8 cellular contexts compared by ENCODE assay signal in the genomic region with DNA sequence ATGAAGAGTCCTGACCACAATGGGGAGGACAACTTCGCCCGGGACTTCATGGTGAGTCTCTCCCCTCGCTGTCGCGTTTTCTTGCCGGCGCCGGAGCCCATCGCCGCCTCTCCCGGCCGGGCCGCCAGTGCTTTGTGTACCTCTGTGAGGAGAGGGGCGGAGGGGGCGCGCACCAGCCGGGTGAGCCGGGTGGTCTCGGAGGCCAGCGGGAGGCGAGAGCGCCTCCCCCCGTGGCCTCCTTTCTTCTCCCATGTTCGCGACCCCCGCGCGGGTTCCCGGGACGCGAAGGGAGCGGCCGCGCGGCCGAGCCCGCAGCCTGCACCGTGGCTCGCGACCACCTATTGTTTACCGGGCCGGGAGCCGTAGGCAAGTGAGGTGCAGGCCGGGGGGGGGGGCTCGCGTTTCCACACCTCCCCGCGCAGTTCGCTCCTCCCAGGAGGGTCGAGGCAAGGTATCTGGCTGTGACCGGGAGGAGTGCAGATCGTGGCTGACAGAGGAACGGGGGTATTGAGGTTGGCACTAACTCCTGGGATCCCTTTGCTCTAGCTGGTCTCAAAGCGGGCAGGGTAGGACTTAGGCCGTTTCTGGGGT. TPM values are rescaled to one million over a fixed set of nuclear protein-coding genes. Genes with fewer than 3 reads are reported as not detected.
A peak's percentile ranks its signal among the peaks of the same experiment; 100 is the strongest.
DNase-seq lines count a peak whose midpoint lies in the region; ATAC-seq and TF ChIP-seq lines count a peak whose summit lies in the region.

No MANE protein-coding gene starts in this region.

- peak overlapping the region; percentile 82 for H3K4me3 ChIP-seq in A673 (ENCODE audit: low read depth, low read length, poor library complexity, severe bottlenecking)
- H3K4me3 ChIP-seq in HUES6 (ENCODE audit: low read depth, low read length) = peak overlapping the region; percentile 96
- H3K4me3 ChIP-seq in SK-N-SH (ENCODE audit: low read depth in 2 of 2, low read length in 1 of 2) = peak overlapping the region; percentile 94 to 100
- peak overlapping the region; percentile 98 for H3K4me3 ChIP-seq in hepatocyte
- peak overlapping the region; percentile 79 to 99 (median 92) for H3K4me3 ChIP-seq in gastrocnemius medialis

- H3K27me3 ChIP-seq in A673 (replicated peaks; ENCODE audit: insufficient read depth, low read depth, low read length, poor library complexity) = no peaks in the 10 kb centered on the region
- no peaks in the 10 kb centered on the region for H3K27me3 ChIP-seq in HUES6 (ENCODE audit: control insufficient read depth, insufficient read depth, low read length)
- H3K27me3 ChIP-seq in SK-N-SH (ENCODE audit: insufficient read depth) = no peaks in the 10 kb centered on the region
- no peaks in the 10 kb centered on the region for H3K27me3 ChIP-seq in hepatocyte
- H3K27me3 ChIP-seq in gastrocnemius medialis = no peaks in the 10 kb centered on the region

- H3K27ac ChIP-seq in A673 (ENCODE audit: low read depth, low read length, poor library complexity, severe bottlenecking) = peak overlapping the region; percentile 84
- peak overlapping the region; percentile 92 for H3K27ac ChIP-seq in HUES6 (ENCODE audit: low read depth, low read length)
- H3K27ac ChIP-seq in SK-N-SH (ENCODE audit: low read depth in 2 of 2, low read length in 1 of 2) = peak overlapping the region; percentile 95
- H3K27ac ChIP-seq in hepatocyte = peak overlapping the region; percentile 99
- H3K27ac ChIP-seq in gastrocnemius medialis = peak overlapping the region; percentile 89 to 99 (median 92)

- H3K9ac ChIP-seq in HUES6 (ENCODE audit: low read length) (peak overlapping the region; percentile 99), SK-N-SH (peak overlapping the region; percentile 99)

- H3K4me1 ChIP-seq in A673 (ENCODE audit: insufficient read depth, low read length, poor library complexity, severe bottlenecking) (peaks cover 3% of the 10 kb centered on the region), HUES6 (ENCODE audit: control insufficient read depth, insufficient read depth, low read length) (peaks cover 9% of the 10 kb centered on the region), SK-N-SH (ENCODE audit: control insufficient read depth in 1 of 2, insufficient read depth in 2 of 2, low read depth in 1 of 2, low read length in 1 of 2) (peaks cover 19 to 25% of the 10 kb centered on the region in 2 experiments; a peak in 3 of 4 replicates), hepatocyte (ENCODE audit: insufficient read depth) (peaks cover 31% of the 10 kb centered on the region), gastrocnemius medialis (peaks cover 27 to 33% of the 10 kb centered on the region in 2 donors)

- H3K4me2 ChIP-seq in SK-N-SH (peak overlapping the region; percentile 93), hepatocyte (peak overlapping the region; percentile 75)

- TF ChIP-seq POLR2A in gastrocnemius medialis (IDR thresholded peaks at IDR 0.05) = no peak

- BruUV-seq in A673 (replicated peaks; lab: Mats Ljungman, UMichigan) = no TSS peak

- H3K79me2 ChIP-seq in SK-N-SH (ENCODE audit: insufficient read depth) = peaks cover 58% of the 10 kb centered on the region
- peaks cover 58% of the 10 kb centered on the region for H3K79me2 ChIP-seq in hepatocyte

- no peak for TF ChIP-seq EP300 in SK-N-SH (IDR thresholded peaks at IDR 0.05; ENCODE audit: borderline replicate concordance in 1 of 2, low read depth in 1 of 2, low read length in 1 of 2)

- POLR2A ChIA-PET in A673 (lab: Charles Lee; ENCODE audit: low non-redundant PET) (no interaction called here), SK-N-SH (lab: Yijun Ruan, JAX) (interaction anchor here (1.4 kb wide), 1 partner anchor 416 kb away, joined by 3 read pairs; no protein-coding TSS in a partner anchor)

- 1% methylated on average over 19 of the region's 55 CpGs for WGBS in SK-N-SH (ENCODE audit: low lambda C conversion rate)
- WGBS in hepatocyte (ENCODE audit: low lambda C conversion rate, missing lambda C conversion rate) = 0% methylated on average over 49 of the region's 55 CpGs

- no peaks in the 10 kb centered on the region for H3K9me2 ChIP-seq in SK-N-SH
- no peaks in the 10 kb centered on the region for H3K9me2 ChIP-seq in hepatocyte (replicated peaks; ENCODE audit: insufficient read depth)

- no peaks in the 10 kb centered on the region for H3K9me3 ChIP-seq in A673 (ENCODE audit: low read depth, low read length, poor library complexity, severe bottlenecking)
- H3K9me3 ChIP-seq in HUES6 (ENCODE audit: control insufficient read depth, insufficient read depth, low read depth, low read length) = peaks cover 5% of the 10 kb centered on the region; the same call in 1 of the 2 replicates
- H3K9me3 ChIP-seq in SK-N-SH = no peaks in the 10 kb centered on the region
- no peaks in the 10 kb centered on the region for H3K9me3 ChIP-seq in hepatocyte (ENCODE audit: low read depth)
- H3K9me3 ChIP-seq in gastrocnemius medialis = no peaks in the 10 kb centered on the region

- peaks cover 35% of the 10 kb centered on the region for H3F3A ChIP-seq in SK-N-SH (replicated peaks; ENCODE audit: insufficient read depth)

- intact Hi-C loops in A673 (cut with micrococcal nuclease; ENCODE audit: unreplicated experiment) (loop anchor here (5.0 kb wide), 1 partner anchor 110 kb away; no protein-coding TSS in a partner anchor), gastrocnemius medialis (cut with DNase I; ENCODE audit: low total_unique reads) (loop anchor here (1.0 to 5.0 kb wide), 4 partner anchors 123 to 485 kb away; partner anchors contain the start of genes PHTF2, RSBN1L and TMEM60)

- H2AFZ ChIP-seq in SK-N-SH (ENCODE audit: low read depth) (peak overlapping the region; percentile 76), hepatocyte (peak overlapping the region; percentile 88)

- H4K20me1 ChIP-seq in SK-N-SH (ENCODE audit: insufficient read depth) (peaks cover 34% of the 10 kb centered on the region), hepatocyte (ENCODE audit: insufficient read depth, poor library complexity, severe bottlenecking) (peaks cover 38% of the 10 kb centered on the region)

- no peaks in the 10 kb centered on the region for H3K36me3 ChIP-seq in A673 (ENCODE audit: insufficient read depth, low read length, poor library complexity, severe bottlenecking)
- H3K36me3 ChIP-seq in HUES6 (ENCODE audit: control insufficient read depth, insufficient read depth, low read length) = peaks cover 8% of the 10 kb centered on the region
- H3K36me3 ChIP-seq in SK-N-SH (replicated peaks in 1 of 2; ENCODE audit: control insufficient read depth in 1 of 2, insufficient read depth in 2 of 2, low read length in 1 of 2) = peaks cover 0 to 10% of the 10 kb centered on the region in 2 experiments
- H3K36me3 ChIP-seq in hepatocyte (replicated peaks; ENCODE audit: insufficient read depth, low read depth) = no peaks in the 10 kb centered on the region
- H3K36me3 ChIP-seq in gastrocnemius medialis = no peaks in the 10 kb centered on the region

- TF ChIP-seq CTCF in A673 (conservative IDR thresholded peaks at IDR 0.05; ENCODE audit: low read depth, low read length) (no peak), SK-N-SH (IDR thresholded peaks at IDR 0.05) (no peak), hepatocyte (IDR thresholded peaks at IDR 0.05; ENCODE audit: poor library complexity) (no peak), gastrocnemius medialis (IDR thresholded peaks at IDR 0.05 in 4 of 5, conservative IDR thresholded peaks at IDR 0.05 in 1 of 5) (no peak)

- in situ Hi-C loops in gastrocnemius medialis (cut with MboI; ENCODE audit: low sequenced_read_pairs in 4 of 4) = loop anchor here in 1 of 4 donors (25.0 kb wide), 1 partner anchor 225 kb away; no protein-coding TSS in a partner anchor

- CTCF ChIA-PET in A673 (lab: Charles Lee) = interaction anchor here (0.5 kb wide), 1 partner anchor 114 kb away, joined by 4 read pairs; no protein-coding TSS in a partner anchor
- CTCF ChIA-PET in SK-N-SH (lab: Yijun Ruan, JAX) = interaction anchor here (1.0 to 1.8 kb wide), 2 partner anchors 35 to 114 kb away, joined by 3 to 7 read pairs; no protein-coding TSS in a partner anchor

- DNase-seq in A673 (ENCODE audit: low spot score) (peak; percentile 54), SK-N-SH (peak; percentile 74), anterior cingulate cortex (lab: John Stamatoyannopoulos, UW) (peak in 33 of 58 donors; percentile 2 to 68 (median 37)), hepatocyte (ENCODE audit: low spot score) (peak; percentile 59), gastrocnemius medialis (peak; percentile 3 to 25), KG1 (lab: John Stamatoyannopoulos, UW) (no peak)

- no peak for TF ChIP-seq RAD21 in SK-N-SH (IDR thresholded peaks at IDR 0.05; ENCODE audit: low read length)

- peak; percentile 28 for ATAC-seq in GM19023 (IDR thresholded peaks at IDR 0.05; ENCODE audit: unreplicated experiment)
- ATAC-seq in gastrocnemius medialis = peak; percentile 3 to 15

TF ChIP-seq in SK-N-SH, 30 proteins besides CTCF, POLR2A, EP300 and RAD21 (continues in another document):
- TF ChIP-seq FOXM1 (IDR thresholded peaks at IDR 0.05; ENCODE audit: low read depth) = no peak
- no peak for TF ChIP-seq TEAD4 (IDR thresholded peaks at IDR 0.05; ENCODE audit: borderline replicate concordance, insufficient read depth)
- no peak for TF ChIP-seq RXRA (IDR thresholded peaks at IDR 0.05; ENCODE audit: borderline replicate concordance, low read depth)
- peak; percentile 17 for TF ChIP-seq POLR2AphosphoS5 (IDR thresholded peaks at IDR 0.05; ENCODE audit: low read depth, low read length)
- TF ChIP-seq YY1 (IDR thresholded peaks at IDR 0.05; ENCODE audit: low read depth) = no peak
- no peak for TF ChIP-seq CHD2 (IDR thresholded peaks at IDR 0.05; ENCODE audit: low read length, partially characterized antibody)
- no peak; the same call in 1 of the 2 replicates for TF ChIP-seq TAF1 (IDR thresholded peaks at IDR 0.05; ENCODE audit: borderline replicate concordance, low read depth, low read length)
- TF ChIP-seq USF1 (IDR thresholded peaks at IDR 0.05; ENCODE audit: borderline replicate concordance, low read depth) = no peak

RNA-seq across cellular contexts. Expression of gene PTPN12, which starts 0.6 kb away (rescaled TPM):
- 54.3 and 63.3 TPM in 2 replicates for total RNA-seq in A673 (2021)
- 23.3 and 28.0 TPM in 2 replicates for polyA plus RNA-seq in SK-N-SH (2012; rRNA removed)
- 35.0 and 38.0 TPM in 2 replicates for polyA plus RNA-seq in SK-N-SH (2012; cell fraction: cytosol; rRNA removed)
- 18.9 and 52.4 TPM in 2 replicates for polyA plus RNA-seq in SK-N-SH (2012; cell fraction: nucleus; rRNA removed)
- total RNA-seq in hepatocyte = 50.5 and 55.1 TPM in 2 replicates
- 16.4 and 24.2 TPM in 2 replicates for polyA plus RNA-seq in hepatocyte
- 10 to 100 TPM; 22.7 to 38.0 (median 27.7) TPM for total RNA-seq in gastrocnemius medialis
